In the genomic region with DNA sequence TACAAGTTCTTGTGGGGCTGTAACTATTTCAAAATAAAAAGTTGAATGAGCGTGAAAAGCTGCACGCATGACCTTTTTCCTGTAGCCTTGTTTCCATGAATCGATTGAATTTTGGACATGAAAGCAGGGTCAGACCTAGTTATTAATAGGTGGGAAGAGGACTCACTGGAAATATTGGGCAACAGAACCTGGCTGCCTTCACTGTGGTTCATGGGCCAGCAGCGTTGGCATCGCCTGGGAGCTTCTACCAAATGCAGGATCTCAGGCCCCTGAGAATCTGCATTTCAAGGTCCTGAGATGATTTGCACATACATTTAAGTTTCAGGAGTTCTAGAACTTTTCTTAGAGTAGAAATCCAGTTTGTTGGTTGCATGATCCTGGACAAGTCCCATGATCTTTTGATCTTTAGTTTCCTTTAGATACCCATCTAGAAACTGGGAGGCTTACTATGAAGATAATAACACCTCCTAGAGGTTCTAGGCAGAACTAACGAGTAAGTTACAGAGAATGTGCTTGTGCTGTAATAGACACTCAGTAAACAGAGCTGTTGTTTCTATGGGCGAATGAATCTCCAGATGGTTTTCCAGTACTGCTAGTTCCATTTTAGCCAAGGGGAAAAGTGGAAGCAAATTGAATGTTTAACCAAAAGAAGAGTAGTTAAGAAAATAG, we compare ENCODE assay signal across 12 cellular contexts. TPM values are rescaled to one million over a fixed set of nuclear protein-coding genes. Genes with fewer than 3 reads are reported as not detected.
DNase-seq lines count a peak whose midpoint lies in the region; ATAC-seq, FAIRE-seq and TF ChIP-seq lines count a peak whose summit lies in the region.
"Had no signal": no experiment of that assay in that cellular context is flagged by ENCODE, and none has a peak within 500 bp of the region (broad histone marks: within the 10 kb centered on the region; RNA-seq: fewer than 3 reads in every experiment).

No MANE protein-coding gene starts in this region.

- CTCF ChIA-PET in PC-3 (lab: Charles Lee), result no interaction called here

- no peak overlapping the region for H3K4me2 ChIP-seq in PC-3 (ENCODE audit: low read length)

- intact Hi-C loops in PC-3 (cut with micrococcal nuclease), result no loop called here
- intact Hi-C loops in right lobe of liver (cut with DNase I), result no loop called here

- no peak overlapping the region; the same call in 1 of the 2 replicates for H3K4me3 ChIP-seq in GM06990 (replicated peaks; ENCODE audit: low read depth, low read length)
- no peak overlapping the region for H3K4me3 ChIP-seq in PC-3 (ENCODE audit: low read length)
- no peak overlapping the region for H3K4me3 ChIP-seq in right lobe of liver
- H3K4me3 ChIP-seq: SK-N-MC, thoracic aorta had no signal

- H3K79me2 ChIP-seq in PC-3 (ENCODE audit: low read length), result peaks cover 6% of the 10 kb centered on the region; the same call in 1 of the 2 replicates

- peaks cover 11% of the 10 kb centered on the region; the same call in 1 of the 2 replicates for H4K20me1 ChIP-seq in PC-3 (ENCODE audit: low read length)

- H3K27ac ChIP-seq in PC-3 (ENCODE audit: low read length), result no peak overlapping the region
- peak overlapping the region in 1 of 3 donors; percentile 5 for H3K27ac ChIP-seq in right lobe of liver
- H3K27ac ChIP-seq: SK-N-MC had no signal

- no peaks in the 10 kb centered on the region for H3F3A ChIP-seq in PC-3 (ENCODE audit: low read length, unreplicated experiment)

- H3K4me1 ChIP-seq in PC-3 (ENCODE audit: insufficient read depth, low read length) (peaks cover 9% of the 10 kb centered on the region), right lobe of liver (peaks cover 0 to 5% (median 0%) of the 10 kb centered on the region in 4 donors)

- no peak for DNase-seq in GM06990 (ENCODE audit: extremely low read depth, insufficient read length)
- no peak for DNase-seq in GM19239 (ENCODE audit: insufficient read length, low spot score)
- DNase-seq in PC-3, result no peak
- DNase-seq in right lobe of liver, result peak; percentile 58 to 85 (median 74)
- DNase-seq in DMS114 treated with DMSO at 0.1 percent for 48 hours (lab: John Stamatoyannopoulos, UW; ENCODE audit: unreplicated experiment), result no peak
- DNase-seq in NCI-H446 (lab: John Stamatoyannopoulos, UW), result no peak
- DNase-seq: activated CD4-positive, alpha-beta T cell treated with anti-CD3 and anti-CD28 coated beads for 1 hour; effector memory CD8-positive, alpha-beta T cell had no signal

- no TSS peak for BruUV-seq in PC-3 (replicated peaks; lab: Mats Ljungman, UMichigan)

- POLR2A ChIA-PET in PC-3 (lab: Charles Lee; ENCODE audit: unreplicated experiment), result interaction anchor here (0.6 to 0.7 kb wide), 2 partner anchors 153 to 247 kb away, joined by 4 to 5 read pairs; no protein-coding TSS in a partner anchor

- H3K36me3 ChIP-seq in GM06990 (ENCODE audit: control insufficient read depth, insufficient read depth, low read length), result no peaks in the 10 kb centered on the region; the same call in 1 of the 2 replicates
- no peaks in the 10 kb centered on the region for H3K36me3 ChIP-seq in PC-3 (ENCODE audit: low read depth, low read length)
- H3K36me3 ChIP-seq in right lobe of liver, result no peaks in the 10 kb centered on the region
- H3K36me3 ChIP-seq: thoracic aorta had no signal

- peak; percentile 41 for TF ChIP-seq CTCF in GM06990 (IDR thresholded peaks at IDR 0.05; ENCODE audit: insufficient read depth, low read length, poor library complexity, severe bottlenecking)
- TF ChIP-seq CTCF in PC-3 (conservative IDR thresholded peaks at IDR 0.05; ENCODE audit: low read depth, low read length), result peak; percentile 32
- no peak for TF ChIP-seq CTCF in right lobe of liver (IDR thresholded peaks at IDR 0.05)

- no peaks in the 10 kb centered on the region for H3K27me3 ChIP-seq in GM06990 (replicated peaks; ENCODE audit: control insufficient read depth, insufficient read depth, low read length)
- no peaks in the 10 kb centered on the region for H3K27me3 ChIP-seq in PC-3 (ENCODE audit: low read length)
- H3K27me3 ChIP-seq in right lobe of liver, result no peaks in the 10 kb centered on the region

- H3K9me3 ChIP-seq in PC-3 (ENCODE audit: low read length) (no peaks in the 10 kb centered on the region), right lobe of liver (no peaks in the 10 kb centered on the region)
- H3K9me3 ChIP-seq: thoracic aorta had no signal

- no peak overlapping the region for H3K9ac ChIP-seq in PC-3 (ENCODE audit: low read length)

- H2AFZ ChIP-seq in PC-3 (ENCODE audit: low read length), result no peak overlapping the region

- peak; percentile 18 for FAIRE-seq in GM19239 (lab: Jason Lieb, UNC)

- no peaks in the 10 kb centered on the region for H3K9me2 ChIP-seq in PC-3 (replicated peaks; ENCODE audit: low read length)

- 54% methylated on average over 7 of the region's 7 CpGs for WGBS in right lobe of liver (ENCODE audit: insufficient coverage, low coverage, low lambda C conversion rate, missing lambda C conversion rate)

- ATAC-seq in PC-3 (no peak), right lobe of liver (peak; percentile 73 to 88 (median 82)), GM21737 (IDR thresholded peaks at IDR 0.05; ENCODE audit: unreplicated experiment) (no peak)
- ATAC-seq: activated T-helper 17 cell treated with anti-CD3 and anti-CD28 coated beads, Interleukin-2, amount 50 U/mL, for 72 hours; effector memory CD8-positive, alpha-beta T cell had no signal

- no peak for TF ChIP-seq POLR2A in right lobe of liver (IDR thresholded peaks at IDR 0.05)

RNA-seq across cellular contexts. Expression of a gene that starts 12.4 kb away (rescaled TPM):
- total RNA-seq in PC-3 (2014; rRNA removed) (13.2 and 14.9 TPM in 2 replicates), right lobe of liver (1 to 10 TPM in 1 of 6 experiments, under 1 TPM in 5; 0.16 to 1.3 (median 0.29) TPM)

Comparison
In these comparisons a context has a peak if more than half of its experiments do, and no peak if none do; other contexts are left out.
1. DNase-seq: peak in right lobe of liver (3 of 3); none in GM06990 (single experiment), GM19239 (single experiment), PC-3 (single experiment), DMS114 treated with DMSO at 0.1 percent for 48 hours (single experiment) and NCI-H446 (0 of 2).
2. CTCF ChIP-seq: peak in GM06990 (single experiment) and PC-3 (single experiment); none in right lobe of liver (0 of 4).
3. ATAC-seq: peak in right lobe of liver (4 of 4); none in PC-3 (single experiment) and GM21737 (single experiment).